In genomic region chr5:96795626-96796025, GRCh38 we compare ENCODE assay signal across 14 cellular contexts. TPM values are rescaled to one million over a fixed set of nuclear protein-coding genes. Genes with fewer than 3 reads are reported as not detected.
DNase-seq lines count a peak whose midpoint lies in the region; ATAC-seq and TF ChIP-seq lines count a peak whose summit lies in the region.
"Had no signal": no experiment of that assay in that cellular context is flagged by ENCODE, and none has a peak within 500 bp of the region (broad histone marks: within the 10 kb centered on the region; RNA-seq: fewer than 3 reads in every experiment).

No MANE protein-coding gene starts in this region.

- no peak overlapping the region for H3K18ac ChIP-seq in trophoblast cell (ENCODE audit: low read length)

- H3K79me1 ChIP-seq in trophoblast cell (ENCODE audit: low read length): no peaks in the 10 kb centered on the region

- no peaks in the 10 kb centered on the region for H3K9me3 Mint-ChIP-seq in activated T-cell treated with anti-CD3 and anti-CD28 coated beads, Interleukin-2, amount 50 U/mL, for 24 hours
- no peaks in the 10 kb centered on the region for H3K9me3 Mint-ChIP-seq in activated T-cell treated with anti-CD3 and anti-CD28 coated beads, Interleukin-2, amount 50 U/mL, for 4 hours
- H3K9me3 Mint-ChIP-seq in CD4-positive, CD25-positive, alpha-beta regulatory T cell: peaks cover 0 to 3% (median 0%) of the 10 kb centered on the region in 7 donors
- H3K9me3 Mint-ChIP-seq in activated T-helper 17 cell treated with anti-CD3 and anti-CD28 coated beads, Interleukin-2, amount 50 U/mL, for 72 hours: no peaks in the 10 kb centered on the region
- no peaks in the 10 kb centered on the region for H3K9me3 Mint-ChIP-seq in natural killer cell

- H2BK120ac ChIP-seq in trophoblast cell (ENCODE audit: insufficient read depth, low read length, poor library complexity): no peak overlapping the region

- no peaks in the 10 kb centered on the region for H3K4me1 ChIP-seq in CD4-positive, CD25-positive, alpha-beta regulatory T cell (ENCODE audit: control insufficient read depth, insufficient read depth, low read length, poor library complexity, severe bottlenecking)
- H3K4me1 ChIP-seq in trophoblast cell (ENCODE audit: control insufficient read depth in 1 of 2, insufficient read depth in 2 of 2, low read length in 2 of 2): no peaks in the 10 kb centered on the region

- H3K9me3 ChIP-seq in CD4-positive, CD25-positive, alpha-beta regulatory T cell (ENCODE audit: control insufficient read depth in 2 of 2, low read length in 2 of 2): no peaks in the 10 kb centered on the region
- H3K9me3 ChIP-seq in trophoblast cell (ENCODE audit: insufficient read depth, low read depth, low read length): no peaks in the 10 kb centered on the region

- no peak overlapping the region for H3K14ac ChIP-seq in trophoblast cell (ENCODE audit: low read length)

- no peak overlapping the region for H3K4me3 Mint-ChIP-seq in activated T-cell treated with anti-CD3 and anti-CD28 coated beads, Interleukin-2, amount 50 U/mL, for 24 hours
- no peak overlapping the region for H3K4me3 Mint-ChIP-seq in activated T-cell treated with anti-CD3 and anti-CD28 coated beads, Interleukin-2, amount 50 U/mL, for 4 hours
- no peak overlapping the region for H3K4me3 Mint-ChIP-seq in CD4-positive, CD25-positive, alpha-beta regulatory T cell
- peak overlapping the region; percentile 7 for H3K4me3 Mint-ChIP-seq in activated T-helper 17 cell treated with anti-CD3 and anti-CD28 coated beads, Interleukin-2, amount 50 U/mL, for 72 hours
- H3K4me3 Mint-ChIP-seq in natural killer cell: no peak overlapping the region

- no peak for DNase-seq in activated T-cell treated with anti-CD3 and anti-CD28 coated beads, Interleukin-2, amount 50 U/mL, for 24 hours
- no peak for DNase-seq in activated T-cell treated with anti-CD3 and anti-CD28 coated beads, Interleukin-2, amount 50 U/mL, for 4 hours
- no peak for DNase-seq in CD4-positive, CD25-positive, alpha-beta regulatory T cell
- no peak for DNase-seq in natural killer cell
- no peak for DNase-seq in stimulated activated CD8-positive, alpha-beta memory T cell treated with anti-CD3 and anti-CD28 coated beads, Interleukin-4, amount 100 ng/mL, for 48 hours
- DNase-seq in A172 (ENCODE audit: low spot score): no peak
- no peak for DNase-seq in trophoblast cell
- DNase-seq: KG1, NCI-H1436 treated with DMSO at 0.1 percent for 48 hours, NCI-H2081 treated with DMSO at 0.1 percent for 48 hours, NCI-H510A treated with DMSO at 0.1 percent for 48 hours, NCI-H82, PC-9 had no signal

- H3K4ac ChIP-seq in trophoblast cell (ENCODE audit: low read depth, low read length): no peak overlapping the region

- H3K23ac ChIP-seq in trophoblast cell (ENCODE audit: low read length): no peak overlapping the region

- peak overlapping the region; percentile 6 for H3K27ac ChIP-seq in CD4-positive, CD25-positive, alpha-beta regulatory T cell (ENCODE audit: insufficient read depth, low read length, poor library complexity, severe bottlenecking)
- H3K27ac ChIP-seq in trophoblast cell (ENCODE audit: low read depth, low read length): no peak overlapping the region
- H3K27ac ChIP-seq: PC-9 had no signal

- no peak overlapping the region for H2AFZ ChIP-seq in trophoblast cell (ENCODE audit: insufficient read depth, low read length, poor library complexity)
- H2AFZ ChIP-seq: PC-9 had no signal

- H3K4me2 ChIP-seq in trophoblast cell (ENCODE audit: low read length): no peak overlapping the region
- H3K4me2 ChIP-seq: PC-9 had no signal

- peaks cover 56% of the 10 kb centered on the region for H3K4me1 Mint-ChIP-seq in activated T-cell treated with anti-CD3 and anti-CD28 coated beads, Interleukin-2, amount 50 U/mL, for 24 hours (ENCODE audit: low read depth)
- H3K4me1 Mint-ChIP-seq in activated T-cell treated with anti-CD3 and anti-CD28 coated beads, Interleukin-2, amount 50 U/mL, for 4 hours (ENCODE audit: low read depth): peaks cover 43% of the 10 kb centered on the region
- H3K4me1 Mint-ChIP-seq in CD4-positive, CD25-positive, alpha-beta regulatory T cell: peaks cover 26 to 56% (median 42%) of the 10 kb centered on the region in 4 donors
- peaks cover 29% of the 10 kb centered on the region for H3K4me1 Mint-ChIP-seq in activated T-helper 17 cell treated with anti-CD3 and anti-CD28 coated beads, Interleukin-2, amount 50 U/mL, for 72 hours
- H3K4me1 Mint-ChIP-seq in natural killer cell: peaks cover 31 to 32% of the 10 kb centered on the region in 2 donors

- no peak overlapping the region for H2BK5ac ChIP-seq in trophoblast cell (ENCODE audit: low read depth, low read length, poor library complexity)

- no peak overlapping the region for H3K4me3 ChIP-seq in CD4-positive, CD25-positive, alpha-beta regulatory T cell (ENCODE audit: low read depth, low read length)
- H3K4me3 ChIP-seq in trophoblast cell (ENCODE audit: low read depth, low read length): no peak overlapping the region
- H3K4me3 ChIP-seq: PC-9 had no signal

- no peak overlapping the region for H4K8ac ChIP-seq in trophoblast cell (ENCODE audit: low read depth, low read length)

- WGBS in trophoblast cell (ENCODE audit: extremely low coverage, insufficient coverage, insufficient read length): no CpG with 5 or more reads among the region's 2 CpGs

- peaks cover 97% of the 10 kb centered on the region for H3K36me3 ChIP-seq in CD4-positive, CD25-positive, alpha-beta regulatory T cell (ENCODE audit: control insufficient read depth, insufficient read depth, low read length)
- peaks cover 0 to 6% of the 10 kb centered on the region in 2 experiments for H3K36me3 ChIP-seq in trophoblast cell (ENCODE audit: control insufficient read depth in 1 of 2, insufficient read depth in 2 of 2, low read length in 2 of 2)

- H3K79me2 ChIP-seq in trophoblast cell (ENCODE audit: control insufficient read depth, insufficient read depth, low read length, poor library complexity): no peaks in the 10 kb centered on the region

- H3K9ac ChIP-seq in trophoblast cell (ENCODE audit: low read length): no peak overlapping the region

- no peak overlapping the region for H4K12ac ChIP-seq in trophoblast cell (ENCODE audit: low read depth, low read length)

- H3K36me3 Mint-ChIP-seq in activated T-cell treated with anti-CD3 and anti-CD28 coated beads, Interleukin-2, amount 50 U/mL, for 24 hours (ENCODE audit: low read depth): peaks cover 94% of the 10 kb centered on the region
- peaks cover 66% of the 10 kb centered on the region for H3K36me3 Mint-ChIP-seq in activated T-cell treated with anti-CD3 and anti-CD28 coated beads, Interleukin-2, amount 50 U/mL, for 4 hours (ENCODE audit: insufficient read depth)
- peaks cover 66% of the 10 kb centered on the region for H3K36me3 Mint-ChIP-seq in CD4-positive, CD25-positive, alpha-beta regulatory T cell
- H3K36me3 Mint-ChIP-seq in activated T-helper 17 cell treated with anti-CD3 and anti-CD28 coated beads, Interleukin-2, amount 50 U/mL, for 72 hours (ENCODE audit: low read depth): peaks cover 97% of the 10 kb centered on the region
- peaks cover 45% of the 10 kb centered on the region for H3K36me3 Mint-ChIP-seq in natural killer cell

- no peak for TF ChIP-seq CTCF in natural killer cell (IDR thresholded peaks at IDR 0.05)

- H2BK12ac ChIP-seq in trophoblast cell (ENCODE audit: low read length): no peak overlapping the region

- peak overlapping the region; percentile 75 for H3K27ac Mint-ChIP-seq in activated T-cell treated with anti-CD3 and anti-CD28 coated beads, Interleukin-2, amount 50 U/mL, for 24 hours
- peak overlapping the region; percentile 21 to 93 (median 52) for H3K27ac Mint-ChIP-seq in CD4-positive, CD25-positive, alpha-beta regulatory T cell
- H3K27ac Mint-ChIP-seq in activated T-helper 17 cell treated with anti-CD3 and anti-CD28 coated beads, Interleukin-2, amount 50 U/mL, for 72 hours: peak overlapping the region; percentile 68
- peak overlapping the region; percentile 73 to 83 for H3K27ac Mint-ChIP-seq in natural killer cell

- intact Hi-C loops in natural killer cell (cut with micrococcal nuclease): no loop called here

- no peak overlapping the region for H4K91ac ChIP-seq in trophoblast cell (ENCODE audit: low read depth, low read length)

- no peak overlapping the region for H2AK5ac ChIP-seq in trophoblast cell (ENCODE audit: low read length)

- no peak for ATAC-seq in activated T-cell treated with anti-CD3 and anti-CD28 coated beads, Interleukin-2, amount 50 U/mL, for 4 hours
- no peak for ATAC-seq in CD4-positive, CD25-positive, alpha-beta regulatory T cell (ENCODE audit: low read depth in 2 of 2)
- no peak for ATAC-seq in activated T-helper 17 cell treated with anti-CD3 and anti-CD28 coated beads, Interleukin-2, amount 50 U/mL, for 72 hours (replicated peaks)
- no peak for ATAC-seq in natural killer cell

- H3K27me3 ChIP-seq in CD4-positive, CD25-positive, alpha-beta regulatory T cell (ENCODE audit: control insufficient read depth, insufficient read depth, low read length): no peaks in the 10 kb centered on the region
- H3K27me3 ChIP-seq in trophoblast cell (ENCODE audit: insufficient read depth, low read length): no peaks in the 10 kb centered on the region

- no peaks in the 10 kb centered on the region for H3K27me3 Mint-ChIP-seq in activated T-cell treated with anti-CD3 and anti-CD28 coated beads, Interleukin-2, amount 50 U/mL, for 24 hours
- no peaks in the 10 kb centered on the region for H3K27me3 Mint-ChIP-seq in activated T-cell treated with anti-CD3 and anti-CD28 coated beads, Interleukin-2, amount 50 U/mL, for 4 hours (ENCODE audit: low read depth)
- H3K27me3 Mint-ChIP-seq in CD4-positive, CD25-positive, alpha-beta regulatory T cell: no peaks in the 10 kb centered on the region
- H3K27me3 Mint-ChIP-seq in activated T-helper 17 cell treated with anti-CD3 and anti-CD28 coated beads, Interleukin-2, amount 50 U/mL, for 72 hours: no peaks in the 10 kb centered on the region
- H3K27me3 Mint-ChIP-seq in natural killer cell (ENCODE audit: low read depth in 2 of 2): no peaks in the 10 kb centered on the region

RNA-seq across cellular contexts. Expression of gene ERAP1, which starts 12.1 kb away (rescaled TPM):
- 10 to 100 TPM; 61.9 to 79.2 (median 75.1) TPM for total RNA-seq in activated T-cell treated with anti-CD3 and anti-CD28 coated beads, Interleukin-2, amount 50 U/mL, for 4 hours
- total RNA-seq in CD4-positive, CD25-positive, alpha-beta regulatory T cell: 70.4 TPM
- 10 to 100 TPM; 47.3 to 64.3 (median 51.4) TPM for polyA plus RNA-seq in CD4-positive, CD25-positive, alpha-beta regulatory T cell
- 100 to 1,000 TPM in 1 of 2 donors, 10 to 100 TPM in 1; 65.5 to 104 TPM for total RNA-seq in activated T-helper 17 cell treated with anti-CD3 and anti-CD28 coated beads, Interleukin-2, amount 50 U/mL, for 72 hours
- total RNA-seq in natural killer cell: 100 to 1,000 TPM; 109 to 158 (median 112) TPM
- total RNA-seq in A172 (2014; rRNA removed; shearing (Covaris generic)): 22.0 and 24.1 TPM in 2 replicates
- polyA plus RNA-seq in trophoblast cell (2013): 12.3 and 12.4 TPM in 2 replicates
